8 cellular contexts compared by ENCODE assay signal in genomic region chr4:154807042-154807630, GRCh38. TPM values are rescaled to one million over a fixed set of nuclear protein-coding genes. Genes with fewer than 3 reads are reported as not detected.
DNase-seq lines count a peak whose midpoint lies in the region; ATAC-seq, FAIRE-seq and TF ChIP-seq lines count a peak whose summit lies in the region.

No MANE protein-coding gene starts in this region.

- H3K36me3 ChIP-seq in astrocyte (ENCODE audit: insufficient read depth, low read length): no peaks in the 10 kb centered on the region
- H3K36me3 ChIP-seq in lower lobe of right lung: no peaks in the 10 kb centered on the region

- ATAC-seq in GM21526 (IDR thresholded peaks at IDR 0.05; ENCODE audit: low FRiP score, unreplicated experiment) (peak; percentile 92), lower lobe of right lung (no peak)

- H3K9ac ChIP-seq in astrocyte (ENCODE audit: low read length): no peak overlapping the region

- intact Hi-C loops in lower lobe of right lung (cut with DNase I): no loop called here

- TF ChIP-seq CTCF in GM10266 (IDR thresholded peaks at IDR 0.05; ENCODE audit: control insufficient read depth, insufficient read depth, low read depth, missing control alignments): peak; percentile 50
- TF ChIP-seq CTCF in astrocyte (IDR thresholded peaks at IDR 0.05; ENCODE audit: insufficient read depth, low read depth, low read length): peak; percentile 64
- TF ChIP-seq CTCF in lower lobe of right lung (IDR thresholded peaks at IDR 0.05): peak; percentile 42

- no peaks in the 10 kb centered on the region for H3K27me3 Mint-ChIP-seq in astrocyte (ENCODE audit: low read depth, unreplicated experiment)

- H3K27ac ChIP-seq in astrocyte (ENCODE audit: low read depth, low read length) (no peak overlapping the region), lower lobe of right lung (no peak overlapping the region)

- H3K4me3 ChIP-seq in astrocyte (ENCODE audit: insufficient read depth, low read depth, low read length) (no peak overlapping the region), lower lobe of right lung (no peak overlapping the region)

- H3K4me1 ChIP-seq in astrocyte (ENCODE audit: insufficient read depth, low read length) (no peaks in the 10 kb centered on the region), lower lobe of right lung (no peaks in the 10 kb centered on the region)

- H3K4me1 Mint-ChIP-seq in astrocyte (ENCODE audit: low read depth, unreplicated experiment): no peaks in the 10 kb centered on the region

- H4K20me1 ChIP-seq in astrocyte (ENCODE audit: insufficient read depth, low read length): no peaks in the 10 kb centered on the region

- H3K27me3 ChIP-seq in astrocyte (ENCODE audit: insufficient read depth, low read length) (no peaks in the 10 kb centered on the region), lower lobe of right lung (ENCODE audit: low read depth) (no peaks in the 10 kb centered on the region)

- no peaks in the 10 kb centered on the region for H3K36me3 Mint-ChIP-seq in astrocyte (ENCODE audit: low read depth, unreplicated experiment)

- H3K27ac Mint-ChIP-seq in astrocyte (ENCODE audit: unreplicated experiment): no peak overlapping the region

- H3K9me3 ChIP-seq in astrocyte (ENCODE audit: insufficient read depth, low read depth, low read length) (no peaks in the 10 kb centered on the region), lower lobe of right lung (no peaks in the 10 kb centered on the region)

- H3K9me3 Mint-ChIP-seq in astrocyte (ENCODE audit: unreplicated experiment): no peaks in the 10 kb centered on the region

- peak overlapping the region; percentile 26 for H3K4me2 ChIP-seq in astrocyte (ENCODE audit: low read length)

- FAIRE-seq in astrocyte (lab: Jason Lieb, UNC): peak; percentile 98

- H2AFZ ChIP-seq in astrocyte (ENCODE audit: low read depth, low read length): no peak overlapping the region

- H3K4me3 Mint-ChIP-seq in astrocyte (ENCODE audit: unreplicated experiment): no peak overlapping the region

- H3K79me2 ChIP-seq in astrocyte (ENCODE audit: insufficient read depth, low read length): no peaks in the 10 kb centered on the region

- DNase-seq in GM10266 (ENCODE audit: extremely low spot score) (no peak), Kasumi-1 (lab: John Stamatoyannopoulos, UW) (peak; percentile 67 to 76), astrocyte (ENCODE audit: low read depth) (peak; percentile 19), lower lobe of right lung (no peak), GDM1 (lab: John Stamatoyannopoulos, UW) (no peak), KG1 (lab: John Stamatoyannopoulos, UW) (no peak), AG08396 (ENCODE audit: low spot score) (no peak)

RNA-seq across cellular contexts. Expression of gene RBM46, which starts 26.1 kb away (rescaled TPM):
- total RNA-seq in astrocyte: not detected in 2 replicates
- not detected for total RNA-seq in lower lobe of right lung

Comparison
In these comparisons a context has a peak if more than half of its experiments do, and no peak if none do; other contexts are left out.
1. DNase-seq: peak in Kasumi-1 (2 of 2) and astrocyte (single experiment); none in GM10266 (single experiment), lower lobe of right lung (single experiment), GDM1 (single experiment), KG1 (single experiment) and AG08396 (single experiment).
2. Peak in every context shown above with its lines, with median percentiles within 50 percentile points of each other: CTCF ChIP-seq.